In the genomic region with DNA sequence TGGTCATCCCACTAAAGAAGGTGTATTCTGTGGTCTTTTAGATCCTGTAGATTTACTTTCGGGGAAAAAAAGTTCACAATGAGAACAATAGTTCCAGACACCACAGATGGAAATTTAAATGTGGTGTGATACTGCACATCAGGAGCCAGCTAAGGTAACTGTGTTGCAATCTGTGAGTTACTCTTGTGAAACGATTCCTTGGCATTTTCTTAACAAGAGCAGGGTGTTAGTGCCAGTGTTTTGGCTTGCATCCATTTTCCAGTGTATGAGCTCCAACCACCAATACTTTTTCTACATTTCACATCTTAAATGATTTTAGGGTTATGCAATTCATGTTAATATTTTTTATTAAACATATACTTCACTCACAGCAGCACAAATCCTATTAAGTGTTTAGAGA, we compare ENCODE assay signal across 23 cellular contexts.
DNase-seq lines count a peak whose midpoint lies in the region; ATAC-seq and TF ChIP-seq lines count a peak whose summit lies in the region.
"Had no signal": no experiment of that assay in that cellular context is flagged by ENCODE, and none has a peak within 500 bp of the region (broad histone marks: within the 10 kb centered on the region; RNA-seq: fewer than 3 reads in every experiment).

No MANE protein-coding gene starts in this region.

- peak; percentile 1 for DNase-seq in NCI-H82 (lab: John Stamatoyannopoulos, UW)
- DNase-seq in NCI-H82 treated with DMSO at 0.1 percent for 48 hours (lab: John Stamatoyannopoulos, UW; ENCODE audit: unreplicated experiment) = no peak
- DNase-seq in cardiac fibroblast (ENCODE audit: low read depth in 2 of 2) = peak; percentile 18 to 75
- peak; percentile 30 for DNase-seq in glomerular visceral epithelial cell (ENCODE audit: extremely low spot score)
- DNase-seq in thyroid gland = peak; percentile 30 to 36
- no peak for DNase-seq in NAMALWA (ENCODE audit: low spot score)
- no peak for DNase-seq in activated naive CD4-positive, alpha-beta T cell treated with anti-CD3 and anti-CD28 coated beads, Interleukin-2, amount 50 U/mL, for 72 hours (ENCODE audit: low spot score in 2 of 2)
- DNase-seq in amygdala (lab: John Stamatoyannopoulos, UW) = no peak
- DNase-seq: activated CD4-positive, alpha-beta T cell treated with anti-CD3 and anti-CD28 coated beads, Interleukin-2, amount 50 U/mL, for 4 hours; activated naive CD4-positive, alpha-beta T cell treated with Interleukin-2 at 50 U/mL for 16 hours; C1 segment of cervical spinal cord; DMS153; NCI-H1694; NCI-H2227 treated with DMSO at 0.1 percent for 48 hours; NK-92 treated with Interleukin-12 subunit alpha and Interleukin-12 subunit beta, amount 100 ng/mL, for 24 hours; RPMI8226; stimulated activated CD4-positive, alpha-beta T cell treated with anti-CD3 and anti-CD28 coated beads, Interleukin-15, amount 100 ng/mL, for 24 hours; stimulated activated naive CD4-positive, alpha-beta T cell; transverse colon had no signal

- H3K4me1 ChIP-seq in thyroid gland = no peaks in the 10 kb centered on the region
- H3K4me1 ChIP-seq: transverse colon had no signal

- no peaks in the 10 kb centered on the region for H3K9me3 ChIP-seq in thyroid gland
- H3K9me3 ChIP-seq: transverse colon had no signal

- no peak for ATAC-seq in activated naive CD4-positive, alpha-beta T cell treated with anti-CD3 and anti-CD28 coated beads, Interleukin-2, amount 50 U/mL, for 72 hours

- no peak overlapping the region for H3K27ac Mint-ChIP-seq in activated naive CD4-positive, alpha-beta T cell treated with anti-CD3 and anti-CD28 coated beads, Interleukin-2, amount 50 U/mL, for 72 hours
- H3K27ac Mint-ChIP-seq: dendritic cell treated with granulocyte-macrophage colony-stimulating factor and Interleukin-4, amounts not matched to agents 40 ng/mL and 50 ng/mL, for 4 days had no signal

- H3K27me3 ChIP-seq in thyroid gland = no peaks in the 10 kb centered on the region
- H3K27me3 ChIP-seq: hepatocyte, transverse colon had no signal

- no peaks in the 10 kb centered on the region for H3K36me3 Mint-ChIP-seq in activated naive CD4-positive, alpha-beta T cell treated with anti-CD3 and anti-CD28 coated beads, Interleukin-2, amount 50 U/mL, for 72 hours

- WGBS in thyroid gland, 2 donors = 48 to 49% methylated on average over 2 of the region's 2 CpGs

- no peak overlapping the region for H3K27ac ChIP-seq in thyroid gland
- H3K27ac ChIP-seq: epithelial cell of prostate, hepatocyte, transverse colon, VCaP had no signal

- H3K36me3 ChIP-seq in thyroid gland = no peaks in the 10 kb centered on the region
- H3K36me3 ChIP-seq: transverse colon had no signal

- no peak for TF ChIP-seq CTCF in cardiac fibroblast (IDR thresholded peaks at IDR 0.05; ENCODE audit: low read depth, low read length)
- no peak for TF ChIP-seq CTCF in thyroid gland (IDR thresholded peaks at IDR 0.05)

- H3K9me3 Mint-ChIP-seq in activated naive CD4-positive, alpha-beta T cell treated with anti-CD3 and anti-CD28 coated beads, Interleukin-2, amount 50 U/mL, for 72 hours = peaks cover 0 to 3% of the 10 kb centered on the region in 2 donors
- H3K9me3 Mint-ChIP-seq: dendritic cell treated with granulocyte-macrophage colony-stimulating factor and Interleukin-4, amounts not matched to agents 40 ng/mL and 50 ng/mL, for 4 days had no signal

- no peak for TF ChIP-seq POLR2A in thyroid gland (IDR thresholded peaks at IDR 0.05)

- H3K4me3 ChIP-seq in cardiac fibroblast (replicated peaks in 1 of 2; ENCODE audit: low read depth in 2 of 2, low read length in 2 of 2) (no peak overlapping the region), thyroid gland (replicated peaks in 1 of 3) (no peak overlapping the region)
- H3K4me3 ChIP-seq: hepatocyte, transverse colon had no signal

- intact Hi-C loops in thyroid gland (cut with DNase I) = no loop called here

Comparison
In these comparisons a context has a peak if more than half of its experiments do, and no peak if none do; other contexts are left out.
1. DNase-seq: peak in NCI-H82 (single experiment), cardiac fibroblast (2 of 2), glomerular visceral epithelial cell (single experiment) and thyroid gland (2 of 2); none in NCI-H82 treated with DMSO at 0.1 percent for 48 hours (single experiment), NAMALWA (single experiment), activated naive CD4-positive, alpha-beta T cell treated with anti-CD3 and anti-CD28 coated beads, Interleukin-2, amount 50 U/mL, for 72 hours (0 of 2) and amygdala (0 of 56).